Comparison of ENCODE assay signal across 12 cellular contexts in genomic region chr17:77476006-77476405, GRCh38.
DNase-seq lines count a peak whose midpoint lies in the region; ATAC-seq and TF ChIP-seq lines count a peak whose summit lies in the region.
"Had no signal": no experiment of that assay in that cellular context is flagged by ENCODE, and none has a peak within 500 bp of the region (broad histone marks: within the 10 kb centered on the region; RNA-seq: fewer than 3 reads in every experiment).

No MANE protein-coding gene starts in this region.

- H3K9me3 Mint-ChIP-seq in CD8-positive, alpha-beta memory T cell = no peaks in the 10 kb centered on the region
- H3K9me3 Mint-ChIP-seq in endodermal cell (no peaks in the 10 kb centered on the region), GM23338 (no peaks in the 10 kb centered on the region)

- no peak overlapping the region for H3K4ac ChIP-seq in trophoblast cell (ENCODE audit: low read depth, low read length)

- TF ChIP-seq POLR2A in Peyer's patch (IDR thresholded peaks at IDR 0.05) = no peak

- no peak overlapping the region for H4K12ac ChIP-seq in trophoblast cell (ENCODE audit: low read depth, low read length)

- H3K36me3 Mint-ChIP-seq in CD8-positive, alpha-beta memory T cell = peaks cover 0 to 64% (median 10%) of the 10 kb centered on the region in 3 donors
- H3K36me3 Mint-ChIP-seq in endodermal cell (ENCODE audit: low read depth) (peaks cover 2% of the 10 kb centered on the region), GM23338 (ENCODE audit: low read depth) (peaks cover 10% of the 10 kb centered on the region; the same call in 2 of the 3 replicates)

- H3F3A ChIP-seq in GM23338 (replicated peaks; ENCODE audit: low read depth) = peaks cover 19% of the 10 kb centered on the region

- no peak overlapping the region for H2BK12ac ChIP-seq in trophoblast cell (ENCODE audit: low read length)

- peaks cover 95% of the 10 kb centered on the region for H3K4me1 ChIP-seq in CD8-positive, alpha-beta memory T cell (ENCODE audit: insufficient read depth, low read length)
- peaks cover 5 to 86% (median 55%) of the 10 kb centered on the region in 4 donors for H3K4me1 ChIP-seq in Peyer's patch
- H3K4me1 ChIP-seq in endodermal cell (ENCODE audit: control insufficient read depth, insufficient read depth, low read length) = peaks cover 25% of the 10 kb centered on the region
- peaks cover 71 to 72% of the 10 kb centered on the region in 2 experiments for H3K4me1 ChIP-seq in trophoblast cell (ENCODE audit: control insufficient read depth in 1 of 2, insufficient read depth in 2 of 2, low read length in 2 of 2)
- peaks cover 38% of the 10 kb centered on the region for H3K4me1 ChIP-seq in mucosa of descending colon (ENCODE audit: low read depth)
- peaks cover 75% of the 10 kb centered on the region for H3K4me1 ChIP-seq in GM23338 (ENCODE audit: insufficient read depth)

- WGBS in endodermal cell (ENCODE audit: insufficient coverage in 1 of 2, insufficient read length in 1 of 2), 2 experiments = 91 to 98% methylated on average over 6 to 7 of the region's 7 CpGs
- no CpG with 5 or more reads among the region's 7 CpGs for WGBS in trophoblast cell (ENCODE audit: extremely low coverage, insufficient coverage, insufficient read length)

- no peaks in the 10 kb centered on the region for H3K27me3 ChIP-seq in CD8-positive, alpha-beta memory T cell (ENCODE audit: insufficient read depth, low read length, poor library complexity, severe bottlenecking)
- H3K27me3 ChIP-seq in Peyer's patch (no peaks in the 10 kb centered on the region), endodermal cell (ENCODE audit: control insufficient read depth, insufficient read depth, low read length, poor library complexity, severe bottlenecking) (no peaks in the 10 kb centered on the region), trophoblast cell (ENCODE audit: insufficient read depth, low read length) (no peaks in the 10 kb centered on the region), GM23338 (ENCODE audit: insufficient read depth) (no peaks in the 10 kb centered on the region)

- no peaks in the 10 kb centered on the region for H3K9me2 ChIP-seq in GM23338 (ENCODE audit: insufficient read depth)

- H3K14ac ChIP-seq in trophoblast cell (ENCODE audit: low read length) = peak overlapping the region; percentile 0

- H2AK5ac ChIP-seq in trophoblast cell (ENCODE audit: low read length) = no peak overlapping the region

- H3K4me2 ChIP-seq in trophoblast cell (ENCODE audit: low read length) (no peak overlapping the region), GM23338 (no peak overlapping the region)

- peak overlapping the region; percentile 32 for H3K18ac ChIP-seq in trophoblast cell (ENCODE audit: low read length)

- TF ChIP-seq CTCF in Peyer's patch (IDR thresholded peaks at IDR 0.05) = no peak
- TF ChIP-seq CTCF in endodermal cell (conservative IDR thresholded peaks at IDR 0.05) = no peak
- TF ChIP-seq CTCF in mucosa of descending colon (IDR thresholded peaks at IDR 0.05) = no peak
- no peak for TF ChIP-seq CTCF in GM23338 (conservative IDR thresholded peaks at IDR 0.05; ENCODE audit: low read depth in 2 of 2)

- no peaks in the 10 kb centered on the region for H3K9me3 ChIP-seq in CD8-positive, alpha-beta memory T cell (ENCODE audit: low read length)
- no peaks in the 10 kb centered on the region for H3K9me3 ChIP-seq in Peyer's patch
- no peaks in the 10 kb centered on the region for H3K9me3 ChIP-seq in endodermal cell (ENCODE audit: control insufficient read depth, low read length)
- H3K9me3 ChIP-seq in trophoblast cell (ENCODE audit: insufficient read depth, low read depth, low read length) = no peaks in the 10 kb centered on the region
- H3K9me3 ChIP-seq in mucosa of descending colon = no peaks in the 10 kb centered on the region

- ATAC-seq in mucosa of descending colon = no peak
- ATAC-seq in GM23338 = no peak
- ATAC-seq: activated CD4-positive, CD25-positive, alpha-beta regulatory T cell treated with anti-CD3 and anti-CD28 coated beads, Interleukin-2, amount 50 U/mL, for 24 hours had no signal

- no peak overlapping the region for H3K27ac ChIP-seq in CD8-positive, alpha-beta memory T cell (ENCODE audit: low read depth, low read length)
- H3K27ac ChIP-seq in Peyer's patch (peak overlapping the region in 3 of 4 donors; percentile 60 to 78 (median 68)), endodermal cell (ENCODE audit: low read depth, low read length) (peak overlapping the region; percentile 92), trophoblast cell (ENCODE audit: low read depth, low read length) (peak overlapping the region; percentile 76), GM23338 (ENCODE audit: low read depth) (no peak overlapping the region)

- no peaks in the 10 kb centered on the region for H3K27me3 Mint-ChIP-seq in CD8-positive, alpha-beta memory T cell
- H3K27me3 Mint-ChIP-seq in endodermal cell (ENCODE audit: insufficient read depth) = no peaks in the 10 kb centered on the region
- peaks cover 23% of the 10 kb centered on the region for H3K27me3 Mint-ChIP-seq in GM23338 (ENCODE audit: insufficient read depth, low read depth, poor library complexity)

- H3K4me1 Mint-ChIP-seq in CD8-positive, alpha-beta memory T cell = peaks cover 77 to 89% (median 82%) of the 10 kb centered on the region in 3 donors
- H3K4me1 Mint-ChIP-seq in endodermal cell = peaks cover 59% of the 10 kb centered on the region
- peaks cover 85% of the 10 kb centered on the region for H3K4me1 Mint-ChIP-seq in GM23338

- POLR2A ChIA-PET in CD8-positive, alpha-beta memory T cell (lab: Charles Lee) = no interaction called here

- CTCF ChIA-PET in CD8-positive, alpha-beta memory T cell (lab: Charles Lee) = interaction anchor here (3.0 kb wide), 1 partner anchor 19 kb away, joined by 13 read pairs; no protein-coding TSS in a partner anchor

- DNase-seq in CD8-positive, alpha-beta memory T cell = peak in 1 of 5 donors; percentile 48
- DNase-seq in Peyer's patch (no peak), endodermal cell (no peak), trophoblast cell (no peak), NCI-H82 treated with DMSO at 0.1 percent for 48 hours (lab: John Stamatoyannopoulos, UW; ENCODE audit: unreplicated experiment) (no peak), mucosa of descending colon (no peak), GM23338 (ENCODE audit: low spot score) (no peak)
- DNase-seq in activated T-cell treated with anti-CD3 and anti-CD28 coated beads, Interleukin-2, amount 50 U/mL, for 48 hours = no peak
- DNase-seq: DMS79 treated with DMSO at 0.1 percent for 48 hours; NCI-H82; stimulated activated CD8-positive, alpha-beta memory T cell treated with anti-CD3 and anti-CD28 coated beads, Interleukin-4, amount 100 ng/mL, for 48 hours had no signal

- H4K91ac ChIP-seq in trophoblast cell (ENCODE audit: low read depth, low read length) = peak overlapping the region; percentile 28

- no peak overlapping the region for H2BK120ac ChIP-seq in trophoblast cell (ENCODE audit: insufficient read depth, low read length, poor library complexity)

- H4K8ac ChIP-seq in trophoblast cell (ENCODE audit: low read depth, low read length) = no peak overlapping the region

- no peak overlapping the region for H3K4me3 ChIP-seq in CD8-positive, alpha-beta memory T cell (ENCODE audit: low read length)
- H3K4me3 ChIP-seq in Peyer's patch (no peak overlapping the region), endodermal cell (ENCODE audit: low read length) (no peak overlapping the region), trophoblast cell (ENCODE audit: low read depth, low read length) (no peak overlapping the region), mucosa of descending colon (no peak overlapping the region), GM23338 (no peak overlapping the region)

- peaks cover 54% of the 10 kb centered on the region for H3K79me1 ChIP-seq in trophoblast cell (ENCODE audit: low read length)

- intact Hi-C loops in mucosa of descending colon (cut with DNase I, micrococcal nuclease) = no loop called here

- H2AFZ ChIP-seq in trophoblast cell (ENCODE audit: insufficient read depth, low read length, poor library complexity) (no peak overlapping the region), GM23338 (no peak overlapping the region)

- peaks cover 12% of the 10 kb centered on the region for H4K20me1 ChIP-seq in GM23338 (replicated peaks; ENCODE audit: insufficient read depth)

- peak overlapping the region in 2 of 7 donors; percentile 27 to 77 for H3K4me3 Mint-ChIP-seq in CD8-positive, alpha-beta memory T cell
- H3K4me3 Mint-ChIP-seq in endodermal cell (no peak overlapping the region), GM23338 (no peak overlapping the region)

- H2BK5ac ChIP-seq in trophoblast cell (ENCODE audit: low read depth, low read length, poor library complexity) = no peak overlapping the region

- H3K79me2 ChIP-seq in trophoblast cell (ENCODE audit: control insufficient read depth, insufficient read depth, low read length, poor library complexity) = peaks cover 19% of the 10 kb centered on the region
- H3K79me2 ChIP-seq in GM23338 (replicated peaks; ENCODE audit: insufficient read depth) = peaks cover 85% of the 10 kb centered on the region

- H3K9ac ChIP-seq in endodermal cell (ENCODE audit: extremely low read depth, low read length, poor library complexity, severe bottlenecking) (no peak overlapping the region), trophoblast cell (ENCODE audit: low read length) (no peak overlapping the region)

- H3K36me3 ChIP-seq in CD8-positive, alpha-beta memory T cell (ENCODE audit: insufficient read depth, low read length) = peaks cover 9% of the 10 kb centered on the region
- no peaks in the 10 kb centered on the region for H3K36me3 ChIP-seq in Peyer's patch
- no peaks in the 10 kb centered on the region for H3K36me3 ChIP-seq in endodermal cell (ENCODE audit: control insufficient read depth, insufficient read depth, low read length)
- H3K36me3 ChIP-seq in trophoblast cell (ENCODE audit: control insufficient read depth in 1 of 2, insufficient read depth in 2 of 2, low read length in 2 of 2) = peaks cover 0 to 4% of the 10 kb centered on the region in 2 experiments
- no peaks in the 10 kb centered on the region for H3K36me3 ChIP-seq in mucosa of descending colon (ENCODE audit: low read depth)
- no peaks in the 10 kb centered on the region; the same call in 1 of the 2 replicates for H3K36me3 ChIP-seq in GM23338 (ENCODE audit: insufficient read depth)

- no peak overlapping the region for H3K23ac ChIP-seq in trophoblast cell (ENCODE audit: low read length)

- H3K27ac Mint-ChIP-seq in CD8-positive, alpha-beta memory T cell = peak overlapping the region; percentile 42 to 96 (median 66)
- peak overlapping the region; percentile 68 for H3K27ac Mint-ChIP-seq in endodermal cell
- no peak overlapping the region for H3K27ac Mint-ChIP-seq in GM23338

TF ChIP-seq in GM23338, 12 proteins besides CTCF, POLR2A, EP300 and RAD21 (continues in another document):
- TF ChIP-seq EZH2phosphoT487 (IDR thresholded peaks at IDR 0.05; ENCODE audit: unreplicated experiment) (no peak), ZNF331 (CRISPR knock-in tag; IDR thresholded peaks at IDR 0.05; ENCODE audit: low read depth) (no peak)

Comparison
In these comparisons a context has a peak if more than half of its experiments do, and no peak if none do; other contexts are left out.
1. H3K27ac ChIP-seq: peak in Peyer's patch (3 of 4), endodermal cell (single experiment) and trophoblast cell (single experiment); none in CD8-positive, alpha-beta memory T cell (single experiment) and GM23338 (single experiment).